ENCODE assay signal across 9 cellular contexts in the genomic region with DNA sequence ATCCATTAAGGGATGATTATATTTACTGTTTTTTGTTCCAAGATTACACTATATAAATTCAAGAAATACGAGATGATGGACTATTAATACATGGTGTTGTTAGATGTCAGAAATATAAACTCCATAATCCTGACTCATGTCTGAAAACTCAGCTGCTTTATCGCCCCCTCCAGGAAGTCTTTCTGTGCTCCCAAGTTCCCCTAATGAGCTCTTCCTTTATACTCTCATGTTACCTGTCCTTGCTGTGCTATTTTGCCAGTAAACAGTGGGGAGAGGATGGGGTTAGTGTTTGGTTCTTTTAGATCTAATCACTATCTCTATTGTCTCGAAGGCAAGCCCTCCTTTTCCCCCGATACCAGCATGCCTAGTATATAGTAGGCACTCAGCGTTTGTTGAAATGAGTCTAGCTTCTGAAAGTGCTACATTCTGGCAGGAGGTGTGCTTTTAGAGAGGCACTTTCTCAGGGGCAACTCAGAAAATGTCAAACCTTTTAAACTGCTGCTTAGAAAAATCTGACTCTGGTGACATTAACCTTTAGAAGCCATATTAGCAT. TPM values are rescaled to one million over a fixed set of nuclear protein-coding genes. Genes with fewer than 3 reads are reported as not detected.
DNase-seq lines count a peak whose midpoint lies in the region; ATAC-seq and TF ChIP-seq lines count a peak whose summit lies in the region.
"Had no signal": no experiment of that assay in that cellular context is flagged by ENCODE, and none has a peak within 500 bp of the region (broad histone marks: within the 10 kb centered on the region; RNA-seq: fewer than 3 reads in every experiment).

No MANE protein-coding gene starts in this region.

- TF ChIP-seq CTCF in 22Rv1 (IDR thresholded peaks at IDR 0.05) (peak; percentile 47), esophagus squamous epithelium (IDR thresholded peaks at IDR 0.05) (peak in 5 of 6 experiments; percentile 4 to 34 (median 15))

- no peaks in the 10 kb centered on the region for H3K4me1 ChIP-seq in esophagus squamous epithelium

- H3K4me3 ChIP-seq in esophagus squamous epithelium, result no peak overlapping the region

- H3K27me3 ChIP-seq in esophagus squamous epithelium, result no peaks in the 10 kb centered on the region

- intact Hi-C loops in esophagus squamous epithelium (cut with DNase I), result no loop called here

- peak; percentile 17 for DNase-seq in GM03348 (ENCODE audit: low spot score)
- DNase-seq in NAMALWA (ENCODE audit: low spot score), result peak; percentile 21
- no peak for DNase-seq in esophagus squamous epithelium (lab: John Stamatoyannopoulos, UW)
- no peak for DNase-seq in activated effector memory CD4-positive, alpha-beta T cell treated with Interleukin-2 at 50 U/mL for 16 hours
- DNase-seq in activated T-cell treated with anti-CD3 and anti-CD28 coated beads, Interleukin-2, amount 50 U/mL, for 1 hour, result no peak

- no peak for ATAC-seq in GM19397 (IDR thresholded peaks at IDR 0.05; ENCODE audit: unreplicated experiment)
- ATAC-seq in HG03432 (IDR thresholded peaks at IDR 0.05; ENCODE audit: unreplicated experiment), result no peak

- WGBS in esophagus squamous epithelium, 2 donors, result 68 to 78% methylated on average over 5 of the region's 5 CpGs

- no peaks in the 10 kb centered on the region for H3K36me3 ChIP-seq in esophagus squamous epithelium

- no peaks in the 10 kb centered on the region for H3K9me3 ChIP-seq in esophagus squamous epithelium

- no peak overlapping the region for H3K27ac ChIP-seq in 22Rv1
- H3K27ac ChIP-seq in esophagus squamous epithelium, result no peak overlapping the region
- H3K27ac ChIP-seq: epithelial cell of prostate had no signal

- no peak for TF ChIP-seq POLR2A in esophagus squamous epithelium (IDR thresholded peaks at IDR 0.05)

RNA-seq across cellular contexts. Expression of a gene that starts 21.4 kb away (rescaled TPM):
- total RNA-seq in esophagus squamous epithelium, result 10 to 100 TPM in 3 of 4 donors, 1 to 10 TPM in 1; 7.5 to 25.0 (median 17.7) TPM

Comparison
In these comparisons a context has a peak if more than half of its experiments do, and no peak if none do; other contexts are left out.
1. DNase-seq: peak in GM03348 (single experiment) and NAMALWA (single experiment); none in esophagus squamous epithelium (single experiment), activated effector memory CD4-positive, alpha-beta T cell treated with Interleukin-2 at 50 U/mL for 16 hours (single experiment) and activated T-cell treated with anti-CD3 and anti-CD28 coated beads, Interleukin-2, amount 50 U/mL, for 1 hour (single experiment).